Comparison of ENCODE assay signal across 1 cellular context in the genomic region with DNA sequence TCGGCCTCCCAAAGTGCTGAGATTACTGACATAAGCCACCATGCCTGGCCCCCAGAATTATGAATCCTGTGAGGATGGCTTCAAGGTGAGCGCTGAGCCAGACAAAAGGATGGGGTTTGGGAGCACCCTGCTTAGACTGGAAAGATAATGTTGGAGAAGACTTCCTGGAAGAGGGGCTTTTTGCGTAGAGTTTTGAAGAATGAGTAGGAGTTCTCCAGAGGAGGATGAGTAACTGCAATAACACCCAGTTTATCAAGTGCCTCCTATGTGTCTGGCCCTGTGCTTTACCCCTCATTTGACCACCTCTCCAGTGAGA.
TF ChIP-seq lines count a peak whose summit lies in the region.

No MANE protein-coding gene starts in this region.

TF ChIP-seq in GM23338, 12 proteins besides CTCF, POLR2A, EP300 and RAD21 (continued from another document):
- TF ChIP-seq ETS1 (IDR thresholded peaks at IDR 0.05) (no peak), EZH2 (IDR thresholded peaks at IDR 0.05; ENCODE audit: low read depth, unreplicated experiment) (no peak), ZNF114 (CRISPR knock-in tag; IDR thresholded peaks at IDR 0.05) (no peak), ZNF331 (CRISPR knock-in tag; IDR thresholded peaks at IDR 0.05; ENCODE audit: low read depth) (no peak)
- TF ChIP-seq, protein P1, sequence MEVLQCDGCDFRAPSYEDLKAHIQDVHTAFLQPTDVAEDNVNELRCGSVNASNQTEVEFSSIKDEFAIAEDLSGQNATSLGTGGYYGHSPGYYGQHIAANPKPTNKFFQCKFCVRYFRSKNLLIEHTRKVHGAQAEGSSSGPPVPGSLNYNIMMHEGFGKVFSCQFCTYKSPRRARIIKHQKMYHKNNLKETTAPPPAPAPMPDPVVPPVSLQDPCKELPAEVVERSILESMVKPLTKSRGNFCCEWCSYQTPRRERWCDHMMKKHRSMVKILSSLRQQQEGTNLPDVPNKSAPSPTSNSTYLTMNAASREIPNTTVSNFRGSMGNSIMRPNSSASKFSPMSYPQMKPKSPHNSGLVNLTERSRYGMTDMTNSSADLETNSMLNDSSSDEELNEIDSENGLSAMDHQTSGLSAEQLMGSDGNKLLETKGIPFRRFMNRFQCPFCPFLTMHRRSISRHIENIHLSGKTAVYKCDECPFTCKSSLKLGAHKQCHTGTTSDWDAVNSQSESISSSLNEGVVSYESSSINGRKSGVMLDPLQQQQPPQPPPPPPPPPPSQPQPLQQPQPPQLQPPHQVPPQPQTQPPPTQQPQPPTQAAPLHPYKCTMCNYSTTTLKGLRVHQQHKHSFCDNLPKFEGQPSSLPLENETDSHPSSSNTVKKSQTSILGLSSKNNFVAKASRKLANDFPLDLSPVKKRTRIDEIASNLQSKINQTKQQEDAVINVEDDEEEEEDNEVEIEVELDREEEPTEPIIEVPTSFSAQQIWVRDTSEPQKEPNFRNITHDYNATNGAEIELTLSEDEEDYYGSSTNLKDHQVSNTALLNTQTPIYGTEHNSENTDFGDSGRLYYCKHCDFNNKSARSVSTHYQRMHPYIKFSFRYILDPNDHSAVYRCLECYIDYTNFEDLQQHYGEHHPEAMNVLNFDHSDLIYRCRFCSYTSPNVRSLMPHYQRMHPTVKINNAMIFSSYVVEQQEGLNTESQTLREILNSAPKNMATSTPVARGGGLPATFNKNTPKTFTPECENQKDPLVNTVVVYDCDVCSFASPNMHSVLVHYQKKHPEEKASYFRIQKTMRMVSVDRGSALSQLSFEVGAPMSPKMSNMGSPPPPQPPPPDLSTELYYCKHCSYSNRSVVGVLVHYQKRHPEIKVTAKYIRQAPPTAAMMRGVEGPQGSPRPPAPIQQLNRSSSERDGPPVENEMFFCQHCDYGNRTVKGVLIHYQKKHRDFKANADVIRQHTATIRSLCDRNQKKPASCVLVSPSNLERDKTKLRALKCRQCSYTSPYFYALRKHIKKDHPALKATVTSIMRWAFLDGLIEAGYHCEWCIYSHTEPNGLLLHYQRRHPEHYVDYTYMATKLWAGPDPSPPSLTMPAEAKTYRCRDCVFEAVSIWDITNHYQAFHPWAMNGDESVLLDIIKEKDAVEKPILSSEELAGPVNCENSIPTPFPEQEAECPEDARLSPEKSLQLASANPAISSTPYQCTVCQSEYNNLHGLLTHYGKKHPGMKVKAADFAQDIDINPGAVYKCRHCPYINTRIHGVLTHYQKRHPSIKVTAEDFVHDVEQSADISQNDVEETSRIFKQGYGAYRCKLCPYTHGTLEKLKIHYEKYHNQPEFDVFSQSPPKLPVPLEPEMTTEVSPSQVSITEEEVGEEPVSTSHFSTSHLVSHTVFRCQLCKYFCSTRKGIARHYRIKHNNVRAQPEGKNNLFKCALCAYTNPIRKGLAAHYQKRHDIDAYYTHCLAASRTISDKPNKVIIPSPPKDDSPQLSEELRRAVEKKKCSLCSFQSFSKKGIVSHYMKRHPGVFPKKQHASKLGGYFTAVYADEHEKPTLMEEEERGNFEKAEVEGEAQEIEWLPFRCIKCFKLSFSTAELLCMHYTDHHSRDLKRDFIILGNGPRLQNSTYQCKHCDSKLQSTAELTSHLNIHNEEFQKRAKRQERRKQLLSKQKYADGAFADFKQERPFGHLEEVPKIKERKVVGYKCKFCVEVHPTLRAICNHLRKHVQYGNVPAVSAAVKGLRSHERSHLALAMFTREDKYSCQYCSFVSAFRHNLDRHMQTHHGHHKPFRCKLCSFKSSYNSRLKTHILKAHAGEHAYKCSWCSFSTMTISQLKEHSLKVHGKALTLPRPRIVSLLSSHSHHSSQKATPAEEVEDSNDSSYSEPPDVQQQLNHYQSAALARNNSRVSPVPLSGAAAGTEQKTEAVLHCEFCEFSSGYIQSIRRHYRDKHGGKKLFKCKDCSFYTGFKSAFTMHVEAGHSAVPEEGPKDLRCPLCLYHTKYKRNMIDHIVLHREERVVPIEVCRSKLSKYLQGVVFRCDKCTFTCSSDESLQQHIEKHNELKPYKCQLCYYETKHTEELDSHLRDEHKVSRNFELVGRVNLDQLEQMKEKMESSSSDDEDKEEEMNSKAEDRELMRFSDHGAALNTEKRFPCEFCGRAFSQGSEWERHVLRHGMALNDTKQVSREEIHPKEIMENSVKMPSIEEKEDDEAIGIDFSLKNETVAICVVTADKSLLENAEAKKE (CRISPR knock-in tag; IDR thresholded peaks at IDR 0.05): no peak
